In the genomic region with DNA sequence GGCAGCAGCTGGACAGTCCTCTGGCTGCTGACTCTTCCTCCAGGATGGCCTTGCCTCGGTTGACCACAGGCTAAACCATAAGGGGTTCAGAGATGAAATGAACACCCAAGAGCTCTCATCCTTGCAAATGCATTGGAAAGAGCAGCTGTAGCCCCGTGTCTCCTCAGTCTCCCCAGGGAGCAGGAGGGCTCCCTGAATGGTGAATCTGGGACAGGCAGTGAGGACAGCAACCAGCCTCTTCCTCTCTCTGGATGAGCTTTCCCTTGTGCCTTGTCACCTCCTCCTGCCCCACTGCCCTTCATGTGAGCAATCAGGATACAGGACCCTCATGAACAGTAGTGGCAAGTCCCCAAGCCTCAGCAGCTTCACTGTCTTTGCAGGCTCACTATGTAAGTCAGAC, we compare ENCODE assay signal across 20 cellular contexts. TPM values are rescaled to one million over a fixed set of nuclear protein-coding genes. Genes with fewer than 3 reads are reported as not detected.
"Had no signal": no experiment of that assay in that cellular context is flagged by ENCODE, and none has a peak within 500 bp of the region (broad histone marks: within the 10 kb centered on the region; RNA-seq: fewer than 3 reads in every experiment).

No MANE protein-coding gene starts in this region.

- DNase-seq: activated CD4-positive, CD25-positive, alpha-beta regulatory T cell; activated T-cell treated with anti-CD3 and anti-CD28 coated beads, Interleukin-2, amount 50 U/mL, for 1 hour; brain microvascular endothelial cell; KBM-7; NCI-H1092 treated with DMSO at 0.1 percent for 48 hours; NCI-H1417 treated with DMSO at 0.1 percent for 48 hours; NCI-H1694; NCI-H2029; NCI-H2107; NCI-H345; NCI-H510A; NCI-H526 treated with DMSO at 0.1 percent for 48 hours; NCI-H82; SIG-M5; T-helper 2 cell had no signal

- ATAC-seq: activated naive CD4-positive, alpha-beta T cell treated with anti-CD3 and anti-CD28 coated beads, Interleukin-2, amount 50 U/mL, for 72 hours had no signal

RNA-seq across cellular contexts. Expression of gene GDF10, which starts 23.9 kb away (rescaled TPM):
- total RNA-seq: LHCN-M2, MCF 10A, OCI-LY7, RPMI7951 had no signal

RNA-seq across cellular contexts. Expression of gene GDF2, which starts 46.2 kb away (rescaled TPM):
- total RNA-seq: activated naive CD4-positive, alpha-beta T cell treated with anti-CD3 and anti-CD28 coated beads, Interleukin-2, amount 50 U/mL, for 72 hours; LHCN-M2; MCF 10A; OCI-LY7; RPMI7951 had no signal
